19 cellular contexts compared by ENCODE assay signal in genomic region chr6:1383729-1384548, GRCh38. TPM values are rescaled to one million over a fixed set of nuclear protein-coding genes. Genes with fewer than 3 reads are reported as not detected.
A peak's percentile ranks its signal among the peaks of the same experiment; 100 is the strongest.
DNase-seq lines count a peak whose midpoint lies in the region; ATAC-seq and TF ChIP-seq lines count a peak whose summit lies in the region.
"Had no signal": no experiment of that assay in that cellular context is flagged by ENCODE, and none has a peak within 500 bp of the region (broad histone marks: within the 10 kb centered on the region; RNA-seq: fewer than 3 reads in every experiment).

No MANE protein-coding gene starts in this region.

- H3K9me3 Mint-ChIP-seq in stimulated activated naive CD8-positive, alpha-beta T cell treated with anti-CD3 and anti-CD28 coated beads, Interleukin-15, amount 100 ng/mL, for 72 hours = no peaks in the 10 kb centered on the region
- peaks cover 0 to 8% (median 1%) of the 10 kb centered on the region in 7 donors for H3K9me3 Mint-ChIP-seq in naive B cell
- H3K9me3 Mint-ChIP-seq: immature natural killer cell; stimulated activated memory B cell treated with anti-CD40 and anti-IgM and Interleukin-4, amounts not matched to agents 10 μg/mL and 1 μg/mL and 100 μg/mL, for 72 hours had no signal

- peaks cover 47% of the 10 kb centered on the region for H3K79me2 ChIP-seq in fibroblast of lung (ENCODE audit: control insufficient read depth, insufficient read depth, low read length)

- no peak for TF ChIP-seq CTCF in fibroblast of lung (conservative IDR thresholded peaks at IDR 0.05 in 1 of 2, IDR thresholded peaks at IDR 0.05 in 1 of 2; ENCODE audit: low read depth in 1 of 2, low read length in 2 of 2)

- ATAC-seq in stimulated activated naive CD8-positive, alpha-beta T cell treated with anti-CD3 and anti-CD28 coated beads, Interleukin-15, amount 100 ng/mL, for 72 hours = no peak
- no peak for ATAC-seq in stimulated activated naive CD8-positive, alpha-beta T cell treated with anti-CD3 and anti-CD28 coated beads, Interleukin-15, Interleukin-2, amounts not matched to agents 100 U/mL and 50 U/mL, for 24 hours
- no peak for ATAC-seq in naive B cell (ENCODE audit: low read depth in 2 of 2)
- ATAC-seq in HG02623 (IDR thresholded peaks at IDR 0.05; ENCODE audit: unreplicated experiment) = no peak
- ATAC-seq: A549; Panc1; stimulated activated memory B cell treated with anti-CD40 and anti-IgM and Interleukin-4, amounts not matched to agents 10 μg/mL and 1 μg/mL and 100 μg/mL, for 72 hours had no signal

- no peak overlapping the region for H3K27ac Mint-ChIP-seq in stimulated activated naive CD8-positive, alpha-beta T cell treated with anti-CD3 and anti-CD28 coated beads, Interleukin-15, amount 100 ng/mL, for 72 hours
- peak overlapping the region in 1 of 6 donors; percentile 20 for H3K27ac Mint-ChIP-seq in naive B cell
- H3K27ac Mint-ChIP-seq: immature natural killer cell; stimulated activated memory B cell treated with anti-CD40 and anti-IgM and Interleukin-4, amounts not matched to agents 10 μg/mL and 1 μg/mL and 100 μg/mL, for 72 hours had no signal

- H3K36me3 ChIP-seq in fibroblast of lung (ENCODE audit: control insufficient read depth, insufficient read depth, low read length) = no peaks in the 10 kb centered on the region

- peaks cover 16% of the 10 kb centered on the region for H3K4me1 ChIP-seq in fibroblast of lung (ENCODE audit: control insufficient read depth, extremely low read depth, insufficient read depth, low read length)

- H3K4me2 ChIP-seq in fibroblast of lung (ENCODE audit: extremely low read depth, insufficient read depth, low read length) = peak overlapping the region; percentile 77
- H3K4me2 ChIP-seq: A549 had no signal

- H3K4me3 Mint-ChIP-seq in stimulated activated naive CD8-positive, alpha-beta T cell treated with anti-CD3 and anti-CD28 coated beads, Interleukin-15, amount 100 ng/mL, for 72 hours = peak overlapping the region; percentile 24 to 35
- H3K4me3 Mint-ChIP-seq in naive B cell = peak overlapping the region in 6 of 8 donors; percentile 16 to 85 (median 59)
- H3K4me3 Mint-ChIP-seq: immature natural killer cell; stimulated activated memory B cell treated with anti-CD40 and anti-IgM and Interleukin-4, amounts not matched to agents 10 μg/mL and 1 μg/mL and 100 μg/mL, for 72 hours had no signal

- H3K27me3 Mint-ChIP-seq in stimulated activated naive CD8-positive, alpha-beta T cell treated with anti-CD3 and anti-CD28 coated beads, Interleukin-15, amount 100 ng/mL, for 72 hours = peaks cover 97% of the 10 kb centered on the region
- H3K27me3 Mint-ChIP-seq in naive B cell = peaks cover 62 to 85% (median 74%) of the 10 kb centered on the region in 3 donors

- peak overlapping the region; percentile 85 for H3K27ac ChIP-seq in fibroblast of lung (ENCODE audit: insufficient read depth, low read length)
- H3K27ac ChIP-seq: A549 had no signal

- DNase-seq in stimulated activated naive CD8-positive, alpha-beta T cell treated with anti-CD3 and anti-CD28 coated beads, Interleukin-15, amount 100 ng/mL, for 72 hours = no peak
- DNase-seq in stimulated activated naive CD8-positive, alpha-beta T cell treated with anti-CD3 and anti-CD28 coated beads, Interleukin-15, Interleukin-2, amounts not matched to agents 100 U/mL and 50 U/mL, for 24 hours = no peak
- DNase-seq in fibroblast of lung (ENCODE audit: low read depth in 2 of 2) = peak in 1 of 2 donors; percentile 72
- DNase-seq in naive B cell = no peak
- DNase-seq in SIG-M5 treated with dmso at 0.1 percent for 504 hours (lab: John Stamatoyannopoulos, UW; ENCODE audit: unreplicated experiment) = no peak
- no peak for DNase-seq in hepatic stellate cell (ENCODE audit: low spot score)
- no peak for DNase-seq in GM03348 (ENCODE audit: low spot score)
- DNase-seq: activated T-cell treated with anti-CD3 and anti-CD28 coated beads, Interleukin-2, amount 50 U/mL, for 1 hour; GOT3; immature natural killer cell; KG1; NCI-H1436; stimulated activated CD4-positive, alpha-beta T cell treated with anti-CD3 and anti-CD28 coated beads, Interleukin-4, amount 100 ng/mL, for 4 hours; SW 1271 had no signal

- peak overlapping the region in 3 of 4 experiments; percentile 2 to 99 (median 21) for H3K4me3 ChIP-seq in fibroblast of lung (replicated peaks in 1 of 4; ENCODE audit: control extremely low read depth in 1 of 4, insufficient read depth in 1 of 4, low read depth in 3 of 4, low read length in 4 of 4)
- H3K4me3 ChIP-seq: A549 had no signal

- H4K20me1 ChIP-seq in fibroblast of lung (ENCODE audit: control insufficient read depth, extremely low read depth, insufficient read depth, low read length) = no peaks in the 10 kb centered on the region

- H3K9me3 ChIP-seq in fibroblast of lung (ENCODE audit: control insufficient read depth, insufficient read depth, low read depth, low read length) = no peaks in the 10 kb centered on the region
- H3K9me3 ChIP-seq: A549 had no signal

- H3K4me1 Mint-ChIP-seq in stimulated activated naive CD8-positive, alpha-beta T cell treated with anti-CD3 and anti-CD28 coated beads, Interleukin-15, amount 100 ng/mL, for 72 hours = peaks cover 69% of the 10 kb centered on the region
- H3K4me1 Mint-ChIP-seq in naive B cell = peaks cover 31 to 49% (median 44%) of the 10 kb centered on the region in 3 donors

- no peaks in the 10 kb centered on the region for H3K27me3 ChIP-seq in fibroblast of lung (ENCODE audit: control insufficient read depth, insufficient read depth, low read length)

- H3K36me3 Mint-ChIP-seq in naive B cell = peaks cover 5% of the 10 kb centered on the region in 2 donors
- H3K36me3 Mint-ChIP-seq: stimulated activated memory B cell treated with anti-CD40 and anti-IgM and Interleukin-4, amounts not matched to agents 10 μg/mL and 1 μg/mL and 100 μg/mL, for 72 hours had no signal

- peak overlapping the region; percentile 63 for H3K9ac ChIP-seq in fibroblast of lung (ENCODE audit: insufficient read depth, low read length)

- no peak overlapping the region for H2AFZ ChIP-seq in fibroblast of lung (ENCODE audit: low read length)

RNA-seq across cellular contexts. Expression of gene FOXF2, which starts 5.4 kb away (rescaled TPM):
- total RNA-seq in fibroblast of lung = 29.3 and 32.9 TPM in 2 replicates
- polyA plus RNA-seq in fibroblast of lung (42.5 and 51.7 TPM in 2 replicates), naive B cell (ENCODE audit: low read depth in 6 of 6) (not detected)
- 43.8 and 52.1 TPM in 2 replicates for polyA plus RNA-seq in fibroblast of lung (2012)
- 51.3 and 72.9 TPM in 2 replicates for polyA minus RNA-seq in fibroblast of lung (ENCODE audit: low replicate concordance)
- total RNA-seq: mononuclear cell had no signal
- polyA plus RNA-seq: immature natural killer cell had no signal

Comparison
In these comparisons a context has a peak if more than half of its experiments do, and no peak if none do; other contexts are left out.
1. RNA of gene FOXF2, which starts 5.4 kb away (polyA plus RNA-seq): 42.5 to 52.1 TPM in fibroblast of lung; not detected in naive B cell; every median in the first group is over 10 times any median in the second.